ENCODE assay signal across 8 cellular contexts in the genomic region with DNA sequence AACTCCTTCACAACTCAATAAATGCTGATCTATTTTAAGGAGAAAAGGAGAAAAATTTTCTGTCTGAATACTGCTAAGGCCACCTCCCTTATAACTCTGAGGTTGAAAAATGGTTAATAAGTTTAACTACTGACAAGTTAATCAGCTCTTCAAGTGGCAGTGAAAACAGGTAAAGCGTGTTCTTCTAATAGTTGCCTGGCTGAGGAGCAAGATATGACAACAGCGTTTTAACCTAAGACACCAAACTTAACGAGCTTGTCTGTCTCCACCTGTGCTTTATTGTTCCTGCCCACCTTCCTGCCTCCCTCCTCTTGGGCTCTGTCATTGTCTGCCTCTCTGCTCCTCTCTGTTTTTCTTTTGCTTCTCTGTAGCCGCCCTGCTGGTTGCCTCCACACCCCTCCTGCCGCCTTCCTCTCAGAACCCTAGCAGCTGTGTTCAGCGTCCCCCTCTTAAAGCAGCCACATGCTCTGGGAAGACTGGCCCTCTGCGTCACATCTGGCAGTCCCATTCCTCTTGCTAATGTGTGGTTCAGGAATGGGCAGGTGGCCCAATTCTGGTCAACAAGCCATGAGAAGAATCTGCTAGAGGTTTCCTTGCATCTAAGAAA. TPM values are rescaled to one million over a fixed set of nuclear protein-coding genes. Genes with fewer than 3 reads are reported as not detected.
DNase-seq lines count a peak whose midpoint lies in the region; ATAC-seq, FAIRE-seq and TF ChIP-seq lines count a peak whose summit lies in the region.

No MANE protein-coding gene starts in this region.

- peak overlapping the region; percentile 35 for H3K4me3 Mint-ChIP-seq in astrocyte (ENCODE audit: unreplicated experiment)

- H3K4me1 Mint-ChIP-seq in astrocyte (ENCODE audit: low read depth, unreplicated experiment) = peaks cover 29% of the 10 kb centered on the region

- H3K79me2 ChIP-seq in OCI-LY3 (ENCODE audit: low read length) (peaks cover 5% of the 10 kb centered on the region), astrocyte (ENCODE audit: insufficient read depth, low read length) (peaks cover 19% of the 10 kb centered on the region)

- H3K4me3 ChIP-seq in OCI-LY3 (ENCODE audit: low read length) (peak overlapping the region; percentile 57), astrocyte (ENCODE audit: insufficient read depth, low read depth, low read length) (no peak overlapping the region), left ventricle myocardium inferior (no peak overlapping the region)

- no peaks in the 10 kb centered on the region for H4K20me1 ChIP-seq in OCI-LY3 (ENCODE audit: insufficient read depth, low read length)
- peaks cover 4% of the 10 kb centered on the region for H4K20me1 ChIP-seq in astrocyte (ENCODE audit: insufficient read depth, low read length)

- H3K27ac Mint-ChIP-seq in astrocyte (ENCODE audit: unreplicated experiment) = no peak overlapping the region

- intact Hi-C loops in left ventricle myocardium inferior (cut with micrococcal nuclease) = no loop called here

- H3K9ac ChIP-seq in OCI-LY3 (ENCODE audit: low read length) (peak overlapping the region; percentile 65; the same call in 1 of the 2 replicates), astrocyte (ENCODE audit: low read length) (no peak overlapping the region)

- no peak for FAIRE-seq in astrocyte (lab: Jason Lieb, UNC)

- H3K36me3 Mint-ChIP-seq in astrocyte (ENCODE audit: low read depth, unreplicated experiment) = peaks cover 7% of the 10 kb centered on the region

- TF ChIP-seq CTCF in OCI-LY3 (IDR thresholded peaks at IDR 0.05; ENCODE audit: low read depth, low read length) (peak; percentile 14; the same call in 1 of the 2 replicates), astrocyte (IDR thresholded peaks at IDR 0.05; ENCODE audit: insufficient read depth, low read depth, low read length) (no peak), left ventricle myocardium inferior (IDR thresholded peaks at IDR 0.05; ENCODE audit: borderline replicate concordance) (no peak)

- H3K4me2 ChIP-seq in OCI-LY3 (ENCODE audit: low read length) (peak overlapping the region; percentile 83), astrocyte (ENCODE audit: low read length) (peak overlapping the region; percentile 3)

- peak overlapping the region; percentile 97 for H3K27ac ChIP-seq in OCI-LY3 (ENCODE audit: low read length)
- no peak overlapping the region for H3K27ac ChIP-seq in astrocyte (ENCODE audit: low read depth, low read length)
- no peak overlapping the region for H3K27ac ChIP-seq in left ventricle myocardium inferior (replicated peaks)

- ATAC-seq in GM21723 (IDR thresholded peaks at IDR 0.05; ENCODE audit: unreplicated experiment) (peak; percentile 2), HG03135 (IDR thresholded peaks at IDR 0.05; ENCODE audit: unreplicated experiment) (no peak)

- H3K9me3 ChIP-seq in OCI-LY3 (ENCODE audit: insufficient read depth, low read length) (peaks cover 12% of the 10 kb centered on the region; the same call in 1 of the 2 replicates), astrocyte (ENCODE audit: insufficient read depth, low read depth, low read length) (no peaks in the 10 kb centered on the region), left ventricle myocardium inferior (replicated peaks) (no peaks in the 10 kb centered on the region)

- H3K36me3 ChIP-seq in OCI-LY3 (replicated peaks; ENCODE audit: low read depth, low read length) (peaks cover 13% of the 10 kb centered on the region), astrocyte (ENCODE audit: insufficient read depth, low read length) (no peaks in the 10 kb centered on the region), left ventricle myocardium inferior (no peaks in the 10 kb centered on the region)

- no peaks in the 10 kb centered on the region for H3K27me3 Mint-ChIP-seq in astrocyte (ENCODE audit: low read depth, unreplicated experiment)

- H3K27me3 ChIP-seq in OCI-LY3 (ENCODE audit: low read depth, low read length) (0 out of 2 replicates have a peak, but pooled peaks cover 6% of the 10 kb centered on the region), astrocyte (ENCODE audit: insufficient read depth, low read length) (no peaks in the 10 kb centered on the region), left ventricle myocardium inferior (ENCODE audit: low read depth) (no peaks in the 10 kb centered on the region)

- H2AFZ ChIP-seq in OCI-LY3 (ENCODE audit: low read depth, low read length) (peak overlapping the region; percentile 17), astrocyte (ENCODE audit: low read depth, low read length) (no peak overlapping the region)

- no peaks in the 10 kb centered on the region for H3K9me3 Mint-ChIP-seq in astrocyte (ENCODE audit: unreplicated experiment)

- DNase-seq in astrocyte (ENCODE audit: low read depth) = peak; percentile 95
- peak; percentile 49 for DNase-seq in stimulated activated CD4-positive, alpha-beta T cell treated with anti-CD3 and anti-CD28 coated beads, Interleukin-4, amount 100 ng/mL, for 1 hour
- DNase-seq in left ventricle myocardium inferior = no peak
- no peak for DNase-seq in NOMO-1 treated with dmso at 0.1 percent for 144 hours (lab: John Stamatoyannopoulos, UW; ENCODE audit: unreplicated experiment)
- DNase-seq in hippocampal formation (lab: John Stamatoyannopoulos, UW) = no peak

- H3K4me1 ChIP-seq in OCI-LY3 (ENCODE audit: low read length) (peaks cover 40% of the 10 kb centered on the region), astrocyte (ENCODE audit: insufficient read depth, low read length) (peaks cover 16% of the 10 kb centered on the region), left ventricle myocardium inferior (peaks cover 28% of the 10 kb centered on the region)

RNA-seq across cellular contexts. Expression of a gene that starts 4.3 kb away (rescaled TPM):
- total RNA-seq in astrocyte = 61.4 and 69.0 TPM in 2 replicates
- 1.7 TPM for total RNA-seq in left ventricle myocardium inferior

Comparison
In these comparisons a context has a peak if more than half of its experiments do, and no peak if none do; other contexts are left out.
1. DNase-seq: peak in astrocyte (single experiment) and stimulated activated CD4-positive, alpha-beta T cell treated with anti-CD3 and anti-CD28 coated beads, Interleukin-4, amount 100 ng/mL, for 1 hour (single experiment); none in left ventricle myocardium inferior (single experiment), NOMO-1 treated with dmso at 0.1 percent for 144 hours (single experiment) and hippocampal formation (0 of 2).
2. RNA of a gene that starts 4.3 kb away (total RNA-seq): 61.4 to 69.0 TPM in astrocyte; 1.7 TPM in left ventricle myocardium inferior (single experiment); every median in the first group is over 10 times any median in the second.